Comparison of ENCODE assay signal across 8 cellular contexts in genomic region chr17:63946440-63947363, GRCh38. TPM values are rescaled to one million over a fixed set of nuclear protein-coding genes. Genes with fewer than 3 reads are reported as not detected.
DNase-seq lines count a peak whose midpoint lies in the region; ATAC-seq and TF ChIP-seq lines count a peak whose summit lies in the region.

No MANE protein-coding gene starts in this region.

- DNase-seq in GM12864 (ENCODE audit: low read depth) (no peak), NCI-H460 (ENCODE audit: extremely low read depth, low read depth) (peak; percentile 45), endothelial cell (ENCODE audit: low spot score) (peak; percentile 71), naive B cell (peak; percentile 76), tibial nerve (ENCODE audit: low spot score in 2 of 2) (peak in 1 of 2 donors; percentile 36), GF-D8 (lab: John Stamatoyannopoulos, UW) (no peak)
- peak; percentile 72 for DNase-seq in activated CD8-positive, alpha-beta T cell treated with anti-CD3 and anti-CD28 coated beads, Interleukin-2, amount 10 ng/mL, durations not matched to agents 7 days and 5 days

- no peak overlapping the region for H3K27ac ChIP-seq in tibial nerve

- H3K36me3 Mint-ChIP-seq in activated CD8-positive, alpha-beta T cell treated with anti-CD3 and anti-CD28 coated beads, Interleukin-2, amount 10 ng/mL, durations not matched to agents 7 days and 5 days (ENCODE audit: low read depth): no peaks in the 10 kb centered on the region
- H3K36me3 Mint-ChIP-seq in endothelial cell (ENCODE audit: low read depth, unreplicated experiment) (no peaks in the 10 kb centered on the region), naive B cell (no peaks in the 10 kb centered on the region)

- H3K27me3 Mint-ChIP-seq in activated CD8-positive, alpha-beta T cell treated with anti-CD3 and anti-CD28 coated beads, Interleukin-2, amount 10 ng/mL, durations not matched to agents 7 days and 5 days (ENCODE audit: low read depth): peaks cover 30% of the 10 kb centered on the region
- H3K27me3 Mint-ChIP-seq in endothelial cell (ENCODE audit: unreplicated experiment) (peaks cover 8% of the 10 kb centered on the region), naive B cell (no peaks in the 10 kb centered on the region)

- peaks cover 22% of the 10 kb centered on the region for H3K4me1 Mint-ChIP-seq in activated CD8-positive, alpha-beta T cell treated with anti-CD3 and anti-CD28 coated beads, Interleukin-2, amount 10 ng/mL, durations not matched to agents 7 days and 5 days (ENCODE audit: low read depth)
- H3K4me1 Mint-ChIP-seq in endothelial cell (ENCODE audit: unreplicated experiment) (no peaks in the 10 kb centered on the region), naive B cell (peaks cover 42 to 77% (median 73%) of the 10 kb centered on the region in 3 donors)

- peak overlapping the region; percentile 36 for H3K4me3 Mint-ChIP-seq in activated CD8-positive, alpha-beta T cell treated with anti-CD3 and anti-CD28 coated beads, Interleukin-2, amount 10 ng/mL, durations not matched to agents 7 days and 5 days
- H3K4me3 Mint-ChIP-seq in endothelial cell (ENCODE audit: unreplicated experiment) (no peak overlapping the region), naive B cell (peak overlapping the region; percentile 65 to 93 (median 90))

- H3K4me3 ChIP-seq in GM12864 (ENCODE audit: low read depth, low read length) (peak overlapping the region; percentile 32), tibial nerve (no peak overlapping the region)

- 36 to 49% methylated on average over 11 to 13 of the region's 20 CpGs for WGBS in tibial nerve, 2 donors

- TF ChIP-seq CTCF in GM12864 (IDR thresholded peaks at IDR 0.05; ENCODE audit: low read depth, low read length, missing control alignments) (peak; percentile 89), endothelial cell (IDR thresholded peaks at IDR 0.05; ENCODE audit: unreplicated experiment) (peak; percentile 71), tibial nerve (IDR thresholded peaks at IDR 0.05) (peak; percentile 62 to 72 (median 67))

- POLR2A ChIA-PET in activated CD8-positive, alpha-beta T cell treated with anti-CD3 and anti-CD28 coated beads, Interleukin-2, amount 10 ng/mL, durations not matched to agents 7 days and 5 days (lab: Charles Lee): interaction anchor here (0.6 to 2.0 kb wide), 5 partner anchors 13 to 183 kb away, joined by 3 to 12 read pairs (median 7); partner anchors contain the start of genes CD79B, ERN1 and ICAM2

- TF ChIP-seq EP300 in tibial nerve (IDR thresholded peaks at IDR 0.05): no peak

- no peaks in the 10 kb centered on the region for H3K4me1 ChIP-seq in tibial nerve

- H3K9me3 ChIP-seq in tibial nerve: no peaks in the 10 kb centered on the region

- H3K27ac Mint-ChIP-seq in activated CD8-positive, alpha-beta T cell treated with anti-CD3 and anti-CD28 coated beads, Interleukin-2, amount 10 ng/mL, durations not matched to agents 7 days and 5 days: peak overlapping the region; percentile 62
- H3K27ac Mint-ChIP-seq in endothelial cell (ENCODE audit: unreplicated experiment) (no peak overlapping the region), naive B cell (peak overlapping the region; percentile 91 to 98 (median 95))

- peak; percentile 72 for ATAC-seq in HG02588 (IDR thresholded peaks at IDR 0.05; ENCODE audit: unreplicated experiment)
- ATAC-seq in activated CD8-positive, alpha-beta T cell treated with anti-CD3 and anti-CD28 coated beads, Interleukin-2, amount 10 ng/mL, durations not matched to agents 7 days and 5 days: peak; percentile 86
- ATAC-seq in naive B cell (ENCODE audit: low read depth in 2 of 2): peak; percentile 75 to 77

- CTCF ChIA-PET in activated CD8-positive, alpha-beta T cell treated with anti-CD3 and anti-CD28 coated beads, Interleukin-2, amount 10 ng/mL, durations not matched to agents 7 days and 5 days (lab: Charles Lee): interaction anchor here (0.8 to 3.1 kb wide), 45 partner anchors 9 to 283 kb away, joined by 3 to 68 read pairs (median 5); partner anchors contain the start of genes CD79B, GH1, ICAM2 and PRR29

- no peak for TF ChIP-seq POLR2A in tibial nerve (IDR thresholded peaks at IDR 0.05)

- no peaks in the 10 kb centered on the region for H3K9me3 Mint-ChIP-seq in activated CD8-positive, alpha-beta T cell treated with anti-CD3 and anti-CD28 coated beads, Interleukin-2, amount 10 ng/mL, durations not matched to agents 7 days and 5 days (ENCODE audit: insufficient read depth)
- H3K9me3 Mint-ChIP-seq in endothelial cell (ENCODE audit: unreplicated experiment): no peaks in the 10 kb centered on the region
- no peaks in the 10 kb centered on the region for H3K9me3 Mint-ChIP-seq in naive B cell

- no peaks in the 10 kb centered on the region for H3K36me3 ChIP-seq in tibial nerve

- peaks cover 0 to 16% of the 10 kb centered on the region in 2 donors for H3K27me3 ChIP-seq in tibial nerve

RNA-seq across cellular contexts. Expression of gene CD79B, which starts 14.6 kb away (rescaled TPM):
- total RNA-seq in NCI-H460 (2014; rRNA removed; shearing (Covaris generic)): not detected in 2 replicates
- not detected in 2 replicates for polyA plus RNA-seq in NCI-H460 (2014; cell fraction: nucleus; rRNA removed)
- total RNA-seq in activated CD8-positive, alpha-beta T cell treated with anti-CD3 and anti-CD28 coated beads, Interleukin-2, amount 10 ng/mL, durations not matched to agents 7 days and 5 days: 10 to 100 TPM; 21.7 to 22.5 TPM
- 3.4 TPM for total RNA-seq in endothelial cell (ENCODE audit: unreplicated experiment)
- polyA plus RNA-seq in naive B cell (ENCODE audit: low read depth in 6 of 6): 1,000 to 10,000 TPM; 2,263 to 2,851 (median 2,433) TPM
- 10 to 100 TPM in 2 of 4 donors, 1 to 10 TPM in 2; 8.6 to 10.9 (median 9.9) TPM for total RNA-seq in tibial nerve

RNA-seq across cellular contexts. Expression of gene SCN4A, which starts 26.0 kb away (rescaled TPM):
- 0.06 and 0.77 TPM in 2 replicates for total RNA-seq in NCI-H460 (2014; rRNA removed; shearing (Covaris generic))
- polyA plus RNA-seq in NCI-H460 (2014; cell fraction: nucleus; rRNA removed): 0.14 TPM in 1 of 2 replicates, not detected in the other
- total RNA-seq in activated CD8-positive, alpha-beta T cell treated with anti-CD3 and anti-CD28 coated beads, Interleukin-2, amount 10 ng/mL, durations not matched to agents 7 days and 5 days: not detected
- total RNA-seq in endothelial cell (ENCODE audit: unreplicated experiment) (0.95 TPM), tibial nerve (1 to 10 TPM in 2 of 4 donors, under 1 TPM in 2; 0.21 to 2.4 (median 1.1) TPM)
- polyA plus RNA-seq in naive B cell (ENCODE audit: low read depth in 6 of 6): 1 to 10 TPM in 3 of 6 donors, under 1 TPM in 2, not detected in 1; 0.89 to 1.4 (median 1.1) TPM

RNA-seq across cellular contexts. Expression of gene GH1, which starts 28.1 kb away (rescaled TPM):
- not detected in 2 replicates for total RNA-seq in NCI-H460 (2014; rRNA removed; shearing (Covaris generic))
- polyA plus RNA-seq in NCI-H460 (2014; cell fraction: nucleus; rRNA removed): not detected in 2 replicates
- total RNA-seq in activated CD8-positive, alpha-beta T cell treated with anti-CD3 and anti-CD28 coated beads, Interleukin-2, amount 10 ng/mL, durations not matched to agents 7 days and 5 days: not detected
- total RNA-seq in endothelial cell (ENCODE audit: unreplicated experiment): not detected
- polyA plus RNA-seq in naive B cell (ENCODE audit: low read depth in 6 of 6): 1 to 10 TPM in 1 of 6 donors, not detected in 5; 1.8 TPM
- total RNA-seq in tibial nerve: not detected

RNA-seq across cellular contexts. Expression of gene CSHL1, which starts 35.6 kb away (rescaled TPM):
- not detected in 2 replicates for total RNA-seq in NCI-H460 (2014; rRNA removed; shearing (Covaris generic))
- polyA plus RNA-seq in NCI-H460 (2014; cell fraction: nucleus; rRNA removed): not detected in 2 replicates
- not detected for total RNA-seq in activated CD8-positive, alpha-beta T cell treated with anti-CD3 and anti-CD28 coated beads, Interleukin-2, amount 10 ng/mL, durations not matched to agents 7 days and 5 days
- total RNA-seq in endothelial cell (ENCODE audit: unreplicated experiment): not detected
- polyA plus RNA-seq in naive B cell (ENCODE audit: low read depth in 6 of 6): not detected
- not detected for total RNA-seq in tibial nerve

RNA-seq across cellular contexts. Expression of gene CSH1, which starts 50.3 kb away (rescaled TPM):
- not detected in 2 replicates for total RNA-seq in NCI-H460 (2014; rRNA removed; shearing (Covaris generic))
- not detected in 2 replicates for polyA plus RNA-seq in NCI-H460 (2014; cell fraction: nucleus; rRNA removed)
- not detected for total RNA-seq in activated CD8-positive, alpha-beta T cell treated with anti-CD3 and anti-CD28 coated beads, Interleukin-2, amount 10 ng/mL, durations not matched to agents 7 days and 5 days
- total RNA-seq in endothelial cell (ENCODE audit: unreplicated experiment) (not detected), tibial nerve (not detected)
- not detected for polyA plus RNA-seq in naive B cell (ENCODE audit: low read depth in 6 of 6)

Comparison
In these comparisons a context has a peak if more than half of its experiments do, and no peak if none do; other contexts are left out.
1. DNase-seq: peak in NCI-H460 (single experiment), activated CD8-positive, alpha-beta T cell treated with anti-CD3 and anti-CD28 coated beads, Interleukin-2, amount 10 ng/mL, durations not matched to agents 7 days and 5 days (single experiment), endothelial cell (single experiment) and naive B cell (single experiment); none in GM12864 (single experiment) and GF-D8 (single experiment).
2. Peak in every context shown above with its lines, with median percentiles within 50 percentile points of each other: CTCF ChIP-seq and ATAC-seq.